Comparison of ENCODE assay signal across 33 cellular contexts in genomic region chr6:37928217-37928616, GRCh38.
"Had no signal": no experiment of that assay in that cellular context is flagged by ENCODE, and none has a peak within 500 bp of the region (broad histone marks: within the 10 kb centered on the region; RNA-seq: fewer than 3 reads in every experiment).

No MANE protein-coding gene starts in this region.

- H3K27me3 Mint-ChIP-seq: activated CD4-positive, alpha-beta memory T cell treated with anti-CD3 and anti-CD28 coated beads, Interleukin-2, amount 10 ng/mL, durations not matched to agents 7 days and 5 days; activated CD4-positive, alpha-beta T cell treated with anti-CD3 and anti-CD28 coated beads for 36 hours; activated CD8-positive, alpha-beta memory T cell treated with anti-CD3 and anti-CD28 coated beads, Interleukin-2, amount 10 ng/mL, durations not matched to agents 7 days and 5 days; activated naive CD4-positive, alpha-beta T cell treated with anti-CD3 and anti-CD28 coated beads, Interleukin-2, amount 10 ng/mL, durations not matched to agents 7 days and 5 days; activated naive CD8-positive, alpha-beta T cell; activated naive CD8-positive, alpha-beta T cell treated with anti-CD3 and anti-CD28 coated beads, Interleukin-2, amount 50 U/mL, for 24 hours; brain had no signal

- H3K4me3 ChIP-seq: Peyer's patch, SJSA1 had no signal

- ATAC-seq: activated CD4-positive, alpha-beta T cell treated with anti-CD3 and anti-CD28 coated beads for 36 hours; activated CD4-positive, CD25-positive, alpha-beta regulatory T cell treated with anti-CD3 and anti-CD28 coated beads, Interleukin-2, amount 50 U/mL, for 24 hours; activated CD8-positive, alpha-beta memory T cell treated with anti-CD3 and anti-CD28 coated beads, Interleukin-2, amount 10 ng/mL, durations not matched to agents 7 days and 5 days; activated naive CD8-positive, alpha-beta T cell treated with anti-CD3 and anti-CD28 coated beads, Interleukin-2, amount 50 U/mL, for 24 hours; PC-3 had no signal

- H3K9me3 Mint-ChIP-seq: activated CD4-positive, alpha-beta memory T cell treated with anti-CD3 and anti-CD28 coated beads, Interleukin-2, amount 10 ng/mL, durations not matched to agents 7 days and 5 days; activated naive CD4-positive, alpha-beta T cell treated with anti-CD3 and anti-CD28 coated beads, Interleukin-2, amount 10 ng/mL, durations not matched to agents 7 days and 5 days; brain; T-helper 1 cell treated with Interleukin-12 subunit alpha and Interleukin-12 subunit beta and Interleukin-4 antibody, amounts not matched to agents 30 μg/mL and 1 μg/mL, for 36 hours; T-helper 2 cell treated with Interferon-gamma antibody and Interleukin-4, amounts not matched to agents 5 μg/mL and 100 μg/mL, for 36 hours had no signal

- H3K36me3 ChIP-seq: Peyer's patch had no signal

- H3K9me3 ChIP-seq: Peyer's patch, SJSA1, SK-N-SH had no signal

- H3K27ac ChIP-seq: Peyer's patch, SJSA1 had no signal

- H3K4me1 ChIP-seq: SJSA1 had no signal

- H3K9me2 ChIP-seq: SK-N-SH had no signal

- H3K4me3 Mint-ChIP-seq: activated CD4-positive, alpha-beta memory T cell treated with anti-CD3 and anti-CD28 coated beads, Interleukin-2, amount 10 ng/mL, durations not matched to agents 7 days and 5 days; activated CD4-positive, alpha-beta T cell treated with anti-CD3 and anti-CD28 coated beads for 36 hours; activated CD8-positive, alpha-beta memory T cell treated with anti-CD3 and anti-CD28 coated beads, Interleukin-2, amount 10 ng/mL, durations not matched to agents 7 days and 5 days; activated naive CD4-positive, alpha-beta T cell treated with anti-CD3 and anti-CD28 coated beads, Interleukin-2, amount 10 ng/mL, durations not matched to agents 7 days and 5 days; activated naive CD8-positive, alpha-beta T cell; activated naive CD8-positive, alpha-beta T cell treated with anti-CD3 and anti-CD28 coated beads, Interleukin-2, amount 50 U/mL, for 24 hours; brain; T-helper 1 cell treated with Interleukin-12 subunit alpha and Interleukin-12 subunit beta and Interleukin-4 antibody, amounts not matched to agents 30 μg/mL and 1 μg/mL, for 36 hours; T-helper 2 cell treated with Interferon-gamma antibody and Interleukin-4, amounts not matched to agents 5 μg/mL and 100 μg/mL, for 36 hours had no signal

- H3K4me2 ChIP-seq: SK-N-SH had no signal

- DNase-seq: activated CD4-positive, alpha-beta memory T cell treated with anti-CD3 and anti-CD28 coated beads, Interleukin-2, amount 10 ng/mL, durations not matched to agents 7 days and 5 days; activated CD4-positive, alpha-beta T cell treated with anti-CD3 and anti-CD28 coated beads for 36 hours; activated CD8-positive, alpha-beta memory T cell treated with anti-CD3 and anti-CD28 coated beads for 24 hours; activated CD8-positive, alpha-beta memory T cell treated with anti-CD3 and anti-CD28 coated beads, Interleukin-2, amount 10 ng/mL, durations not matched to agents 7 days and 5 days; activated CD8-positive, alpha-beta memory T cell treated with anti-CD3 and anti-CD28 coated beads, Interleukin-2, amount 50 U/mL, for 48 hours; activated effector memory CD4-positive, alpha-beta T cell treated with Interleukin-2 at 50 U/mL for 16 hours; activated naive CD4-positive, alpha-beta T cell treated with anti-CD3 and anti-CD28 coated beads, Interleukin-2, amount 10 ng/mL, durations not matched to agents 7 days and 5 days; activated naive CD8-positive, alpha-beta T cell treated with anti-CD3 and anti-CD28 coated beads, Interleukin-2, amount 50 U/mL, for 24 hours; activated T-cell treated with anti-CD3 and anti-CD28 coated beads, Interleukin-2, amount 50 U/mL, for 48 hours; anterior cingulate cortex; caudate nucleus; MM.1S; MV-4-11; NCI-H1092; NCI-H1436 treated with DMSO at 0.1 percent for 48 hours; NCI-H1694 treated with DMSO at 0.1 percent for 48 hours; NCI-H2029; NCI-H2171; NCI-H510A; NCI-H526; NCI-H748 treated with DMSO at 0.1 percent for 48 hours; NK-92 treated with Interleukin-12 subunit alpha and Interleukin-12 subunit beta, amount 100 ng/mL, for 24 hours; PC-3; Peyer's patch; RPMI8226; SHP77 treated with DMSO at 0.1 percent for 48 hours; SK-N-SH had no signal

- H3K9ac ChIP-seq: SK-N-SH had no signal

- H3K27ac Mint-ChIP-seq: activated CD4-positive, alpha-beta memory T cell treated with anti-CD3 and anti-CD28 coated beads, Interleukin-2, amount 10 ng/mL, durations not matched to agents 7 days and 5 days; activated CD4-positive, alpha-beta T cell treated with anti-CD3 and anti-CD28 coated beads for 36 hours; activated CD8-positive, alpha-beta memory T cell treated with anti-CD3 and anti-CD28 coated beads, Interleukin-2, amount 10 ng/mL, durations not matched to agents 7 days and 5 days; activated naive CD4-positive, alpha-beta T cell treated with anti-CD3 and anti-CD28 coated beads, Interleukin-2, amount 10 ng/mL, durations not matched to agents 7 days and 5 days; activated naive CD8-positive, alpha-beta T cell treated with anti-CD3 and anti-CD28 coated beads, Interleukin-2, amount 50 U/mL, for 24 hours; brain; T-helper 1 cell treated with Interleukin-12 subunit alpha and Interleukin-12 subunit beta and Interleukin-4 antibody, amounts not matched to agents 30 μg/mL and 1 μg/mL, for 36 hours; T-helper 2 cell treated with Interferon-gamma antibody and Interleukin-4, amounts not matched to agents 5 μg/mL and 100 μg/mL, for 36 hours had no signal

- H3K27me3 ChIP-seq: Peyer's patch, SJSA1 had no signal
